Comparison of ENCODE assay signal across 1 cellular context in genomic region chr14:30641207-30641606, GRCh38.
TF ChIP-seq lines count a peak whose summit lies in the region.

No MANE protein-coding gene starts in this region.

TF ChIP-seq in HepG2, 621 proteins besides CTCF, POLR2A, EP300 and RAD21 (continued from another document):
- no peak for TF ChIP-seq ATAD3A (CRISPR knock-in tag; IDR thresholded peaks at IDR 0.05)
- TF ChIP-seq ZNF773 (CRISPR knock-in tag; IDR thresholded peaks at IDR 0.05; ENCODE audit: borderline replicate concordance), result no peak
- no peak for TF ChIP-seq GABPB1 (CRISPR knock-in tag; IDR thresholded peaks at IDR 0.05)
- 0 out of 2 replicates have a peak, but pooled peaks have one; percentile 52 for TF ChIP-seq ARID2 (CRISPR knock-in tag; IDR thresholded peaks at IDR 0.05; ENCODE audit: borderline replicate concordance)
